In the genomic region with DNA sequence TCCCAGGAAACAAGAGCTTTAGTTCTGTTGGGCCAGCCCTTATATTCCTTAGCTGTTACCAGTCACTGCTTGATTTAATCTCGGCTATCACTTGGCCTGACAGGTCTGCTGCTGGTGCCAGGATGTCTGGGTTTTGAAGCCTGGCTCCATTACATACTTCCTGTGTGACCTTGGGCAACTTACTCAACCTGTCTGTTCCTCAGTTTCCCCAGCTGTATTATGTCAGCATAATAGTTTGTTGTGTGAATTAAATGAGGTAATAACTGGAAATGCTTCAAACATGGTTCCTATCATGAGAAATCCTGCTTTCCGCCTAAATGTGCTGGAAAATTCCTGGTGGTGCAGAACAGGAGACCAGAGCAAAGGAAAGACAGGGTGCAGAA, we compare ENCODE assay signal across 1 cellular context.
TF ChIP-seq lines count a peak whose summit lies in the region.

No MANE protein-coding gene starts in this region.

TF ChIP-seq in H1, 55 proteins besides CTCF, POLR2A, EP300 and RAD21:
- TF ChIP-seq ZNF274 (IDR thresholded peaks at IDR 0.05; ENCODE audit: borderline replicate concordance, extremely low read depth, low read length), result no peak
- no peak for TF ChIP-seq EZH2 (IDR thresholded peaks at IDR 0.05; ENCODE audit: low read depth, low read length, severe bottlenecking)
- no peak for TF ChIP-seq FOSL1 (IDR thresholded peaks at IDR 0.05; ENCODE audit: insufficient read depth, low read depth, low read length)
- no peak for TF ChIP-seq CHD2 (IDR thresholded peaks at IDR 0.05; ENCODE audit: low read length)
- no peak for TF ChIP-seq YY1 (IDR thresholded peaks at IDR 0.05; ENCODE audit: low read depth, low read length)
- no peak for TF ChIP-seq ASH2L (IDR thresholded peaks at IDR 0.05; ENCODE audit: low read length)
- TF ChIP-seq TAF1 (IDR thresholded peaks at IDR 0.05; ENCODE audit: low read depth, low read length), result no peak
- no peak for TF ChIP-seq KDM5A (IDR thresholded peaks at IDR 0.05; ENCODE audit: low read length)
